8 cellular contexts compared by ENCODE assay signal in genomic region chr12:109900752-109901580, GRCh38. TPM values are rescaled to one million over a fixed set of nuclear protein-coding genes. Genes with fewer than 3 reads are reported as not detected.
DNase-seq lines count a peak whose midpoint lies in the region; ATAC-seq and TF ChIP-seq lines count a peak whose summit lies in the region.

No MANE protein-coding gene starts in this region.

- peaks cover 27% of the 10 kb centered on the region for H3K79me2 ChIP-seq in DND-41 (ENCODE audit: insufficient read depth, low read length)

- peak overlapping the region; percentile 48 to 80 for H3K4me3 ChIP-seq in DND-41 (ENCODE audit: low read depth in 1 of 2, low read length in 2 of 2)
- H3K4me3 ChIP-seq in mucosa of rectum (ENCODE audit: low read length in 2 of 2): peak overlapping the region; percentile 65 to 94

- no peak for TF ChIP-seq CTCF in DND-41 (IDR thresholded peaks at IDR 0.05; ENCODE audit: borderline replicate concordance, extremely low read depth, low read length, poor library complexity, severe bottlenecking)

- peaks cover 23% of the 10 kb centered on the region for H3K4me1 ChIP-seq in DND-41 (ENCODE audit: insufficient read depth, low read length)
- peaks cover 0 to 6% of the 10 kb centered on the region in 2 donors for H3K4me1 ChIP-seq in mucosa of rectum (ENCODE audit: control insufficient read depth in 2 of 2, insufficient read depth in 2 of 2, low read length in 2 of 2)

- no peaks in the 10 kb centered on the region for H4K20me1 ChIP-seq in DND-41 (ENCODE audit: insufficient read depth, low read length)

- H3K27me3 ChIP-seq in DND-41 (ENCODE audit: insufficient read depth, low read length, poor library complexity): no peaks in the 10 kb centered on the region
- no peaks in the 10 kb centered on the region for H3K27me3 ChIP-seq in mucosa of rectum (ENCODE audit: control insufficient read depth in 2 of 2, insufficient read depth in 2 of 2, low read length in 2 of 2)

- H3K4me2 ChIP-seq in DND-41 (ENCODE audit: insufficient read depth, low read length): peak overlapping the region; percentile 77

- peak; percentile 20 for DNase-seq in DND-41
- DNase-seq in NCI-H69 (lab: John Stamatoyannopoulos, UW): peak; percentile 65
- peak; percentile 12 for DNase-seq in dermis blood vessel endothelial cell
- DNase-seq in occipital lobe (lab: John Stamatoyannopoulos, UW): no peak
- DNase-seq in NCI-H187 (lab: John Stamatoyannopoulos, UW): no peak

- H2AFZ ChIP-seq in DND-41 (ENCODE audit: low read depth, low read length): peak overlapping the region; percentile 93

- H3K9ac ChIP-seq in DND-41 (ENCODE audit: low read depth, low read length): peak overlapping the region; percentile 71
- peak overlapping the region; percentile 70 to 79 for H3K9ac ChIP-seq in mucosa of rectum (ENCODE audit: low read depth in 1 of 2, low read length in 2 of 2)

- no peaks in the 10 kb centered on the region for H3K9me3 ChIP-seq in DND-41 (ENCODE audit: insufficient read depth, low read length, severe bottlenecking)
- H3K9me3 ChIP-seq in mucosa of rectum (ENCODE audit: control insufficient read depth in 2 of 2, low read length in 2 of 2): no peaks in the 10 kb centered on the region

- H3K27ac ChIP-seq in DND-41 (ENCODE audit: low read length): peak overlapping the region; percentile 82
- H3K27ac ChIP-seq in mucosa of rectum (ENCODE audit: low read depth in 2 of 2, low read length in 2 of 2): peak overlapping the region in 1 of 2 donors; percentile 76

- ATAC-seq in DND-41 (ENCODE audit: insufficient read depth, low read depth): peak; percentile 38
- ATAC-seq in GM21619 (IDR thresholded peaks at IDR 0.05; ENCODE audit: unreplicated experiment): peak; percentile 21
- no peak for ATAC-seq in HG03520 (IDR thresholded peaks at IDR 0.05; ENCODE audit: unreplicated experiment)

- H3K36me3 ChIP-seq in DND-41 (ENCODE audit: insufficient read depth, low read length) (peaks cover 34% of the 10 kb centered on the region), mucosa of rectum (ENCODE audit: control insufficient read depth in 2 of 2, insufficient read depth in 2 of 2, low read length in 2 of 2) (peaks cover 29% of the 10 kb centered on the region in 2 donors)

RNA-seq across cellular contexts. Expression of gene TCHP, which starts 0.9 kb away (rescaled TPM):
- total RNA-seq in dermis blood vessel endothelial cell: 7.5 and 17.4 TPM in 2 replicates
- total RNA-seq in occipital lobe: 6.2 TPM

RNA-seq across cellular contexts. Expression of gene GLTP, which starts 20.6 kb away (rescaled TPM):
- total RNA-seq in dermis blood vessel endothelial cell (60.4 and 79.8 TPM in 2 replicates), occipital lobe (15.6 TPM)

Comparison
In these comparisons a context has a peak if more than half of its experiments do, and no peak if none do; other contexts are left out.
1. DNase-seq: peak in DND-41 (single experiment), NCI-H69 (single experiment) and dermis blood vessel endothelial cell (single experiment); none in occipital lobe (single experiment) and NCI-H187 (0 of 2).